ENCODE assay signal across 1 cellular context in genomic region chr12:53223391-53224267, GRCh38.
TF ChIP-seq lines count a peak whose summit lies in the region.

No MANE protein-coding gene starts in this region.

TF ChIP-seq in HCT116, 20 proteins besides CTCF, POLR2A, EP300 and RAD21 (continued from another document):
- TF ChIP-seq MAX (IDR thresholded peaks at IDR 0.05) (no peak), FOSL1 (IDR thresholded peaks at IDR 0.05; ENCODE audit: low read depth) (no peak), REST (IDR thresholded peaks at IDR 0.05; ENCODE audit: low read depth) (no peak)
